Comparison of ENCODE assay signal across 14 cellular contexts in the genomic region with DNA sequence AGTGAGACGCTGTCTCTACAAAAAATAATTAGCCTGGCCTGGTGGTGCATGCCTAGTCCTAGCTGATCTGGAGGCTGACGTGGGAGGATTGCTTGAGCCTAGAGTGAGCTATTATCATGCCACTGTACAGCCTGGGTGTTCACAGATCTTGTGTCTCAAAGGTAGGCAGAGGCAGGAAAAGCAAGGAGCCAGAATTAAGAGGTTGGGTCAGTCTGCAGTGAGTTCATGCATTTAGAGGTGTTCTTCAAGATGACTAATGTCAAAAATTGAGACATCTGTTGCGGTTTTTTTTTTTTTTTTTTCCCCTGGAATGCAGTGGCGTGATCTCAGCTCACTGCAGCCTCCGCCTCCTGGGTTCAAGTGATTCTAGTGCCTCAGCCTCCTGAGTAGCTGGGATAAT. TPM values are rescaled to one million over a fixed set of nuclear protein-coding genes. Genes with fewer than 3 reads are reported as not detected.
DNase-seq lines count a peak whose midpoint lies in the region; ATAC-seq and TF ChIP-seq lines count a peak whose summit lies in the region.
"Had no signal": no experiment of that assay in that cellular context is flagged by ENCODE, and none has a peak within 500 bp of the region (broad histone marks: within the 10 kb centered on the region; RNA-seq: fewer than 3 reads in every experiment).

No MANE protein-coding gene starts in this region.

- no peak overlapping the region for H2BK12ac ChIP-seq in H9 (ENCODE audit: insufficient read length, low read depth, low read length)

- no peak overlapping the region for H2BK5ac ChIP-seq in H9 (ENCODE audit: insufficient read length, low read length)

- H2AK5ac ChIP-seq in H9 (ENCODE audit: insufficient read length, low read length) = no peak overlapping the region

- H3K23ac ChIP-seq in H9 (ENCODE audit: insufficient read length, low read depth, low read length) = no peak overlapping the region

- H3K9ac ChIP-seq in H9 (ENCODE audit: extremely low read depth, insufficient read length, low read length) = no peak overlapping the region

- no peak overlapping the region for H3K56ac ChIP-seq in H9 (ENCODE audit: insufficient read length, low read depth, low read length)

- H4K8ac ChIP-seq in H9 (replicated peaks; ENCODE audit: insufficient read length, low read depth, low read length) = no peak overlapping the region

- WGBS in H9 (ENCODE audit: extremely low coverage, insufficient read length, low lambda C conversion rate) = no CpG with 5 or more reads among the region's 5 CpGs

- no peak overlapping the region for H3K4me3 Mint-ChIP-seq in H9
- H3K4me3 Mint-ChIP-seq in activated naive CD8-positive, alpha-beta T cell = peak overlapping the region; percentile 54
- H3K4me3 Mint-ChIP-seq in mesothelial cell of epicardium = no peak overlapping the region

- H3K4me2 ChIP-seq in H9 (ENCODE audit: insufficient read depth, insufficient read length, low read length) = no peak overlapping the region

- no peak overlapping the region for H4K91ac ChIP-seq in H9 (ENCODE audit: insufficient read length, low read depth, low read length)

- no peak overlapping the region for H2BK120ac ChIP-seq in H9 (ENCODE audit: low read depth, low read length, poor library complexity, severe bottlenecking)

- H3K27ac ChIP-seq in H9 (ENCODE audit: insufficient read length, low read depth, low read length) = no peak overlapping the region
- H3K27ac ChIP-seq: tibial artery had no signal

- H3K4me1 ChIP-seq in H9 (ENCODE audit: insufficient read depth, low read length) = no peaks in the 10 kb centered on the region

- H3K79me2 ChIP-seq in H9 (ENCODE audit: insufficient read depth, low read length) = peaks cover 20% of the 10 kb centered on the region; the same call in 1 of the 2 replicates

- peak; percentile 39 for DNase-seq in DMS 273 (lab: John Stamatoyannopoulos, UW; ENCODE audit: unreplicated experiment)
- no peak for DNase-seq in DMS 273 treated with DMSO at 0.1 percent for 48 hours (lab: John Stamatoyannopoulos, UW)
- DNase-seq in H9 = no peak
- DNase-seq in mesothelial cell of epicardium (ENCODE audit: low spot score in 2 of 2, unreplicated experiment in 2 of 2) = no peak
- DNase-seq in NAMALWA (ENCODE audit: low spot score) = no peak
- DNase-seq: 8988T; central memory CD4-positive, alpha-beta T cell; foreskin melanocyte; GOT3; NCI-H748 treated with DMSO at 0.1 percent for 48 hours; tibial artery had no signal

- TF ChIP-seq CTCF in H9 (conservative IDR thresholded peaks at IDR 0.05) (no peak), mesothelial cell of epicardium (IDR thresholded peaks at IDR 0.05; ENCODE audit: unreplicated experiment) (no peak)

- no peak for ATAC-seq in HG03095 (IDR thresholded peaks at IDR 0.05; ENCODE audit: unreplicated experiment)
- ATAC-seq in HG02763 (IDR thresholded peaks at IDR 0.05; ENCODE audit: unreplicated experiment) = no peak

- no peak overlapping the region for H4K5ac ChIP-seq in H9 (ENCODE audit: insufficient read length, low read depth, low read length)

- no peak overlapping the region for H2AFZ ChIP-seq in H9 (ENCODE audit: low read length)

- H3K23me2 ChIP-seq in H9 (ENCODE audit: insufficient read length, low read depth, low read length, poor library complexity, severe bottlenecking) = peaks cover 5% of the 10 kb centered on the region

- no peak overlapping the region for H3K18ac ChIP-seq in H9 (ENCODE audit: insufficient read length, low read depth, low read length)

- H3K14ac ChIP-seq in H9 (ENCODE audit: insufficient read depth, low read length) = no peak overlapping the region

- no peak overlapping the region for H3K4ac ChIP-seq in H9 (ENCODE audit: low read depth, low read length)

- H3K36me3 Mint-ChIP-seq in H9 (ENCODE audit: insufficient read depth in 1 of 3, low read depth in 3 of 3) = peaks cover 47 to 73% (median 57%) of the 10 kb centered on the region in 3 experiments
- H3K36me3 Mint-ChIP-seq in activated naive CD8-positive, alpha-beta T cell = peaks cover 23% of the 10 kb centered on the region
- peaks cover 27% of the 10 kb centered on the region for H3K36me3 Mint-ChIP-seq in mesothelial cell of epicardium

- H2BK15ac ChIP-seq in H9 (ENCODE audit: low read depth, low read length) = no peak overlapping the region

- H4K20me1 ChIP-seq in H9 (ENCODE audit: control insufficient read depth, insufficient read depth, insufficient read length) = no peaks in the 10 kb centered on the region

- peaks cover 2% of the 10 kb centered on the region for H3K79me1 ChIP-seq in H9 (ENCODE audit: insufficient read depth, low read depth, low read length, poor library complexity, severe bottlenecking)

- H2BK20ac ChIP-seq in H9 (ENCODE audit: low read depth, low read length, poor library complexity, severe bottlenecking) = no peak overlapping the region

- H3K27ac Mint-ChIP-seq in H9 (peak overlapping the region in 2 of 3 experiments; percentile 73 to 92; a peak in 5 of 7 replicates), mesothelial cell of epicardium (peak overlapping the region; percentile 44)
- H3K27ac Mint-ChIP-seq in activated naive CD8-positive, alpha-beta T cell = peak overlapping the region; percentile 89

- H3K27me3 Mint-ChIP-seq in H9 (ENCODE audit: low read depth) (peaks cover 3% of the 10 kb centered on the region; the same call in 1 of the 2 replicates), mesothelial cell of epicardium (ENCODE audit: low read depth) (no peaks in the 10 kb centered on the region)
- H3K27me3 Mint-ChIP-seq in activated naive CD8-positive, alpha-beta T cell = no peaks in the 10 kb centered on the region

- H3K9me3 ChIP-seq in H9 (ENCODE audit: control insufficient read depth, low read depth, low read length) = no peaks in the 10 kb centered on the region
- H3K9me3 ChIP-seq: tibial artery had no signal

- peaks cover 9 to 15% of the 10 kb centered on the region in 2 experiments for H3K4me1 Mint-ChIP-seq in H9
- peaks cover 38% of the 10 kb centered on the region for H3K4me1 Mint-ChIP-seq in activated naive CD8-positive, alpha-beta T cell (ENCODE audit: low read depth)
- H3K4me1 Mint-ChIP-seq in mesothelial cell of epicardium = peaks cover 21% of the 10 kb centered on the region

- H3T11ph ChIP-seq in H9 (ENCODE audit: low read length) = no peak overlapping the region

- no peaks in the 10 kb centered on the region for H3K27me3 ChIP-seq in H9 (ENCODE audit: insufficient read depth, low read length)
- H3K27me3 ChIP-seq: tibial artery had no signal

- H3K9me3 Mint-ChIP-seq in H9 (peaks cover 2 to 3% of the 10 kb centered on the region in 2 experiments; a peak in 2 of 5 replicates), mesothelial cell of epicardium (no peaks in the 10 kb centered on the region)
- H3K9me3 Mint-ChIP-seq in activated naive CD8-positive, alpha-beta T cell (ENCODE audit: low read depth) = no peaks in the 10 kb centered on the region

RNA-seq across cellular contexts. Expression of a gene that starts 5.4 kb away (rescaled TPM):
- total RNA-seq in H9 (2021) (2,409 and 2,440 TPM in 2 replicates), mesothelial cell of epicardium (935 to 982 TPM (median 943 TPM) in 3 replicates)

RNA-seq across cellular contexts. Expression of a gene that starts 46.0 kb away (rescaled TPM):
- total RNA-seq in H9 (2021) (208 TPM in 2 replicates), mesothelial cell of epicardium (150 to 156 TPM (median 156 TPM) in 3 replicates)

RNA-seq across cellular contexts. Expression of a gene that starts 53.2 kb away (rescaled TPM):
- total RNA-seq in H9 (2021) = 71.8 and 72.9 TPM in 2 replicates
- 164 to 169 TPM (median 164 TPM) in 3 replicates for total RNA-seq in mesothelial cell of epicardium
